ENCODE assay signal across 31 cellular contexts in the genomic region with DNA sequence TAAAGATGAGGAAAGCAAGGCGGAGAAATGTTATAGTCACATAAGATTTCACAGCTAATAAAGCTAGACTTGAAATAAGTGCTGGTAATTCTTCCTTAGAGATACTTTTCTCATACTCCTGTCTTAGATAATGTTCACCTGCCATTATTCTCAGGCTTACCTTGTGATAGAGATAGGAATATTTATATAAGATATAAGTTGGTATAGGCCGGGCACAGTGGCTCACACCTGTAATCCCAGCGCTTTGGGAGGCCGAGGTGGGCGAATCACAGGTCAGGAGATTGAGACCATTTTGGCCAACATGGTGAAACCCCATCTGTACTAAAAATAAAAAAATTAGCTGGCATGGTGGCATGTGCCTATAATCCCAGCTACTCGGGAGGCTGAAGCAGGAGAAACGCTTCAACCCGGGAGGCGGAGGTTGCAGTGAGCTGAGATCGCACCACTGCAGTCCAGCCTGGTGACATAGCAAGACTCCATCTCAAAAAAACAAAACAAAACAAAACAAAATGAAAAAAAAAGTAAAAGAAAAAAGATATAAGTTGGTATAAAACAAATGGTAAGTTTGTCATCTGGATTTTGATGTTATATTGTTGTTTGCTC.
A peak's percentile ranks its signal among the peaks of the same experiment; 100 is the strongest.
DNase-seq lines count a peak whose midpoint lies in the region; ATAC-seq, FAIRE-seq and TF ChIP-seq lines count a peak whose summit lies in the region.
"Had no signal": no experiment of that assay in that cellular context is flagged by ENCODE, and none has a peak within 500 bp of the region (broad histone marks: within the 10 kb centered on the region; RNA-seq: fewer than 3 reads in every experiment).

No MANE protein-coding gene starts in this region.

- H3K4me3 ChIP-seq in body of pancreas (no peak overlapping the region), pancreas (no peak overlapping the region)
- H3K4me3 ChIP-seq: A549; BLaER1; BLaER1 treated with 17β-estradiol and CSF1 and Interleukin-3, amounts not matched to agents 10 nM and 100 nM had no signal

- H3K27me3 ChIP-seq in body of pancreas (no peaks in the 10 kb centered on the region), pancreas (no peaks in the 10 kb centered on the region)
- H3K27me3 ChIP-seq: BE2C; BLaER1; BLaER1 treated with 17β-estradiol and CSF1 and Interleukin-3, amounts not matched to agents 10 nM and 100 nM had no signal

- TF ChIP-seq POLR2A in body of pancreas (IDR thresholded peaks at IDR 0.05): no peak

- H3K36me3 ChIP-seq in body of pancreas (replicated peaks in 1 of 2; ENCODE audit: insufficient read depth in 1 of 2, low read depth in 2 of 2): no peaks in the 10 kb centered on the region
- no peaks in the 10 kb centered on the region for H3K36me3 ChIP-seq in pancreas
- H3K36me3 ChIP-seq: BE2C; BLaER1; BLaER1 treated with 17β-estradiol and CSF1 and Interleukin-3, amounts not matched to agents 10 nM and 100 nM had no signal

- peak; percentile 22 to 60 (median 28) for DNase-seq in body of pancreas
- DNase-seq in pancreas: peak in 1 of 6 donors; percentile 25
- DNase-seq: 8988T; ACHN; AML-193; BE2C; C1 segment of cervical spinal cord; Caco-2; Calu3; CD4-positive, alpha-beta memory T cell; CD4-positive, alpha-beta T cell; CD4-positive, CD25-positive, alpha-beta regulatory T cell; CD8-positive, alpha-beta memory T cell; CD8-positive, alpha-beta T cell; COR-L47; DMS 273 treated with DMSO at 0.1 percent for 48 hours; DMS153; DMS53; DMS79; DMS79 treated with DMSO at 0.1 percent for 48 hours; DND-41; EL had no signal

- peak; percentile 85 for ATAC-seq in body of pancreas
- ATAC-seq in pancreas: peak; percentile 83 to 93 (median 85)
- ATAC-seq in HG03354 (IDR thresholded peaks at IDR 0.05; ENCODE audit: poor library complexity, severe bottlenecking, unreplicated experiment): no peak
- ATAC-seq in GM21367 (IDR thresholded peaks at IDR 0.05; ENCODE audit: unreplicated experiment): no peak
- ATAC-seq: A549; CD8-positive, alpha-beta T cell had no signal

- H3K9me3 ChIP-seq in body of pancreas (no peaks in the 10 kb centered on the region), pancreas (no peaks in the 10 kb centered on the region)
- H3K9me3 ChIP-seq: A549, BE2C, BLaER1, Caco-2 had no signal

- H3K4me1 ChIP-seq in body of pancreas (peaks cover 38% of the 10 kb centered on the region), pancreas (peaks cover 8 to 26% (median 20%) of the 10 kb centered on the region in 3 donors)
- H3K4me1 ChIP-seq: A549; BE2C; BLaER1; BLaER1 treated with 17β-estradiol and CSF1 and Interleukin-3, amounts not matched to agents 10 nM and 100 nM; Caco-2 had no signal

- WGBS in body of pancreas, 2 donors: 32 to 41% methylated on average over 10 of the region's 10 CpGs
- WGBS in pancreas, 2 donors: 43 to 45% methylated on average over 10 of the region's 10 CpGs

- TF ChIP-seq CTCF in body of pancreas (IDR thresholded peaks at IDR 0.05) (no peak), pancreas (IDR thresholded peaks at IDR 0.05) (no peak)

- no peak for FAIRE-seq in pancreas (lab: Jason Lieb, UNC)
- FAIRE-seq: A204.1, A549, D721Med had no signal

- intact Hi-C loops in body of pancreas (cut with DNase I) (no loop called here), pancreas (cut with DNase I) (no loop called here)

- peak overlapping the region; percentile 25 to 58 (median 44) for H3K27ac ChIP-seq in body of pancreas
- H3K27ac ChIP-seq in pancreas: peak overlapping the region in 1 of 4 donors; percentile 45
- H3K27ac ChIP-seq: 22Rv1; A549; BLaER1; BLaER1 treated with 17β-estradiol and CSF1 and Interleukin-3, amounts not matched to agents 10 nM and 100 nM; C4-2B had no signal

Comparison
In these comparisons a context has a peak if more than half of its experiments do, and no peak if none do; other contexts are left out.
1. ATAC-seq: peak in body of pancreas (single experiment) and pancreas (4 of 4); none in HG03354 (single experiment) and GM21367 (single experiment).